ENCODE assay signal across 8 cellular contexts in the genomic region with DNA sequence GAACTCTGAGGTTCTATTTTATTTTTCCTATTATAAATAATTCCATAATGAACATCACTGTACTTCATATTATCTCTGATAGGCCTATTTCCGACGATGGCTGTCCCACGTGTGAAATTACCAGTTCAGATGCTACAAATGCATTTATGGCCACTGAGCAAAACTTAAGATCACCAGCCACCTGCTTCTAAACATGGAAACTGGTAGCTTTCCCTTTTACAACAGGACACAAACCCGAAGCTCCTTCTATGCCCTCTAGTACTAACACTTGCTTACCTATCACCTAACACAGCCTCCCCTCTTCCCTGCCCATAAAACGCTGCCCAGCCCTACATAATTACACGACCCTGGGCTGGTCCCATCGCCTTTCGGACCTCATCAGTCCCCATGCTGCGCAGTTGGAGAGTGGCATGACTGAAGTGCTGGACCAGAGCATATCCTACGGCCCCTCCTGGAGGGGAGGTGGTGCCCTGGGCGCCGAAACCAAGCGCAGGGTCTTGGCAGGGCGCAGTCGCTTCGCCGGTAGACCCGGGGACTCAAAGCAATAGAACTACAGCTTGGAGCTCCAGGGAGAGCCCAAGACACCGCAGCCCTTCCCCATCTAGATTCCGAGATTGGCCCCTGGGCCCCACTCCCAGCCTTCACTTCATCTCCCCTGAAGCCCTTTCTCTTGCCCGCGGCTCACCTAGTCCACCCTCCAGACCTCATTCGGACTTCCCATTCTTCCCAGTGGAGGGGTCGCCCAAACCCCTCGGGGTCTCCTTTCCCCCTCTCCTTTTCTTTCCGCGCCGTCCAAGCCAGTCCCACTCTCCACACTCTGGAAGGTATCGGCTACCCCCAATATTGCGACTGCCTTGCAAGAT. TPM values are rescaled to one million over a fixed set of nuclear protein-coding genes. Genes with fewer than 3 reads are reported as not detected.
DNase-seq lines count a peak whose midpoint lies in the region; ATAC-seq and TF ChIP-seq lines count a peak whose summit lies in the region.

No MANE protein-coding gene starts in this region.

- DNase-seq in activated CD4-positive, alpha-beta T cell treated with anti-CD3 and anti-CD28 coated beads for 36 hours, result peak; percentile 42
- no peak for DNase-seq in activated CD4-positive, alpha-beta T cell treated with anti-CD3 and anti-CD28 coated beads for 1 hour
- peak; percentile 40 for DNase-seq in KBM-7
- peak; percentile 39 to 49 for DNase-seq in activated T-cell treated with anti-CD3 and anti-CD28 coated beads, Interleukin-2, amount 50 U/mL, for 48 hours
- DNase-seq in fibroblast of the aortic adventitia (ENCODE audit: low read depth), result no peak
- DNase-seq in omental fat pad (ENCODE audit: low spot score), result no peak
- no peak for DNase-seq in middle frontal gyrus (ENCODE audit: extremely low spot score, low spot score)

- POLR2A ChIA-PET in activated CD4-positive, alpha-beta T cell treated with anti-CD3 and anti-CD28 coated beads for 36 hours (lab: Charles Lee), result no interaction called here

- no peaks in the 10 kb centered on the region for H3K27me3 Mint-ChIP-seq in activated CD4-positive, alpha-beta T cell treated with anti-CD3 and anti-CD28 coated beads for 36 hours

- CTCF ChIA-PET in activated CD4-positive, alpha-beta T cell treated with anti-CD3 and anti-CD28 coated beads for 36 hours (lab: Charles Lee), result interaction anchor here (0.6 to 1.7 kb wide), 3 partner anchors 22 to 372 kb away, joined by 3 to 5 read pairs (median 3); no protein-coding TSS in a partner anchor

- ATAC-seq in activated CD4-positive, alpha-beta T cell treated with anti-CD3 and anti-CD28 coated beads for 36 hours, result peak; percentile 1
- peak; percentile 3 for ATAC-seq in omental fat pad (ENCODE audit: low FRiP score)
- no peak for ATAC-seq in GM19397 (IDR thresholded peaks at IDR 0.05; ENCODE audit: unreplicated experiment)

- in situ Hi-C loops in KBM-7 (cut with MboI; ENCODE audit: low pct_unique_long_range_greater_than_20kb, low sequenced_read_pairs), result no loop called here

- H3K36me3 Mint-ChIP-seq in activated CD4-positive, alpha-beta T cell treated with anti-CD3 and anti-CD28 coated beads for 36 hours (ENCODE audit: low read depth), result peaks cover 26% of the 10 kb centered on the region

- no peaks in the 10 kb centered on the region for H3K9me3 Mint-ChIP-seq in activated CD4-positive, alpha-beta T cell treated with anti-CD3 and anti-CD28 coated beads for 36 hours (ENCODE audit: low read depth)

- peak overlapping the region; percentile 92 for H3K4me3 ChIP-seq in fibroblast of the aortic adventitia (ENCODE audit: low read depth, low read length)

- intact Hi-C loops in activated CD4-positive, alpha-beta T cell treated with anti-CD3 and anti-CD28 coated beads for 36 hours (cut with DNase I, micrococcal nuclease), result loop anchor here (1.0 to 5.0 kb wide), 10 partner anchors 247 to 496 kb away; a partner anchor contains a TSS

- H3K4me1 Mint-ChIP-seq in activated CD4-positive, alpha-beta T cell treated with anti-CD3 and anti-CD28 coated beads for 36 hours, result peaks cover 33% of the 10 kb centered on the region

- no peak for TF ChIP-seq CTCF in fibroblast of the aortic adventitia (IDR thresholded peaks at IDR 0.05; ENCODE audit: insufficient read depth, low read length)
- no peak for TF ChIP-seq CTCF in omental fat pad (IDR thresholded peaks at IDR 0.05)

- H3K4me3 Mint-ChIP-seq in activated CD4-positive, alpha-beta T cell treated with anti-CD3 and anti-CD28 coated beads for 36 hours, result peak overlapping the region; percentile 98

- H3K27ac Mint-ChIP-seq in activated CD4-positive, alpha-beta T cell treated with anti-CD3 and anti-CD28 coated beads for 36 hours, result peak overlapping the region; percentile 96

RNA-seq across cellular contexts. Expression of a gene that starts 1.0 kb away (rescaled TPM):
- 10 to 100 TPM; 22.1 to 24.5 TPM for total RNA-seq in activated CD4-positive, alpha-beta T cell treated with anti-CD3 and anti-CD28 coated beads for 36 hours
- total RNA-seq in fibroblast of the aortic adventitia (ENCODE audit: low replicate concordance), result 21.5 and 30.3 TPM in 2 replicates
- total RNA-seq in omental fat pad, result 10 to 100 TPM; 20.3 to 53.9 (median 31.2) TPM

RNA-seq across cellular contexts. Expression of a gene that starts 33.2 kb away (rescaled TPM):
- total RNA-seq in activated CD4-positive, alpha-beta T cell treated with anti-CD3 and anti-CD28 coated beads for 36 hours, result not detected
- total RNA-seq in fibroblast of the aortic adventitia (ENCODE audit: low replicate concordance) (not detected in 2 replicates), omental fat pad (1 to 10 TPM in 1 of 4 donors, under 1 TPM in 1, not detected in 2; 0.25 to 1.7 TPM)

Comparison
In these comparisons a context has a peak if more than half of its experiments do, and no peak if none do; other contexts are left out.
1. DNase-seq: peak in activated CD4-positive, alpha-beta T cell treated with anti-CD3 and anti-CD28 coated beads for 36 hours (single experiment), KBM-7 (single experiment) and activated T-cell treated with anti-CD3 and anti-CD28 coated beads, Interleukin-2, amount 50 U/mL, for 48 hours (2 of 2); none in activated CD4-positive, alpha-beta T cell treated with anti-CD3 and anti-CD28 coated beads for 1 hour (single experiment), fibroblast of the aortic adventitia (single experiment), omental fat pad (single experiment) and middle frontal gyrus (single experiment).